In genomic region chr7:47040795-47041194, GRCh38 we compare ENCODE assay signal across 1 cellular context.
TF ChIP-seq lines count a peak whose summit lies in the region.

No MANE protein-coding gene starts in this region.

TF ChIP-seq in K562, 482 proteins besides CTCF, POLR2A, EP300 and RAD21 (continued from another document):
- no peak for TF ChIP-seq GMEB1 (CRISPR knock-in tag; IDR thresholded peaks at IDR 0.05)
- no peak for TF ChIP-seq ELF2 (CRISPR knock-in tag; IDR thresholded peaks at IDR 0.05)
- peak; percentile 52 for TF ChIP-seq BHLHE40 (IDR thresholded peaks at IDR 0.05; ENCODE audit: low read length)
- TF ChIP-seq TBP (optimal IDR thresholded peaks at IDR 0.05; ENCODE audit: low read depth, low read length), result no peak
- TF ChIP-seq MEF2D (tag; conservative IDR thresholded peaks at IDR 0.05; ENCODE audit: low read depth), result no peak
- TF ChIP-seq MEIS2 (IDR thresholded peaks at IDR 0.05; ENCODE audit: partially characterized antibody), result peak; percentile 7
- TF ChIP-seq NRF1 (conservative IDR thresholded peaks at IDR 0.05 in 1 of 2, IDR thresholded peaks at IDR 0.05 in 1 of 2), result peak; percentile 64 to 71
- TF ChIP-seq CHD2 (IDR thresholded peaks at IDR 0.05; ENCODE audit: low read depth, low read length), result no peak
- TF ChIP-seq SAFB2 (IDR thresholded peaks at IDR 0.05; ENCODE audit: borderline replicate concordance, low read depth, low read length, severe bottlenecking), result no peak
